12 cellular contexts compared by ENCODE assay signal in genomic region chr5:154164182-154164581, GRCh38.
"Had no signal": no experiment of that assay in that cellular context is flagged by ENCODE, and none has a peak within 500 bp of the region (broad histone marks: within the 10 kb centered on the region; RNA-seq: fewer than 3 reads in every experiment).

No MANE protein-coding gene starts in this region.

- DNase-seq: activated CD8-positive, alpha-beta memory T cell treated with anti-CD3 and anti-CD28 coated beads, Interleukin-2, amount 50 U/mL, for 4 hours; activated CD8-positive, alpha-beta T cell treated with anti-CD3 and anti-CD28 coated beads for 36 hours; activated T-cell treated with anti-CD3 and anti-CD28 coated beads, Interleukin-2, amount 50 U/mL, for 72 hours; head of caudate nucleus; left colon; mammary epithelial cell; natural killer cell; occipital lobe; right cardiac atrium; thyroid gland; uterus had no signal

- ATAC-seq: activated CD8-positive, alpha-beta T cell treated with anti-CD3 and anti-CD28 coated beads for 36 hours; activated T-cell treated with anti-CD3 and anti-CD28 coated beads, Interleukin-2, amount 50 U/mL, for 72 hours; left colon; natural killer cell; right cardiac atrium; stimulated activated effector memory CD8-positive, alpha-beta T cell treated with anti-CD3 and anti-CD28 coated beads, Interleukin-12 subunit alpha, Interleukin-12 subunit beta, amount 100 ng/mL, for 72 hours had no signal
